Comparison of ENCODE assay signal across 23 cellular contexts in genomic region chr10:115030483-115031200, GRCh38.
DNase-seq lines count a peak whose midpoint lies in the region; TF ChIP-seq lines count a peak whose summit lies in the region.
"Had no signal": no experiment of that assay in that cellular context is flagged by ENCODE, and none has a peak within 500 bp of the region (broad histone marks: within the 10 kb centered on the region; RNA-seq: fewer than 3 reads in every experiment).

No MANE protein-coding gene starts in this region.

- no peaks in the 10 kb centered on the region for H3K79me2 ChIP-seq in Loucy (ENCODE audit: insufficient read depth, low read length)
- no peaks in the 10 kb centered on the region for H3K79me2 ChIP-seq in osteoblast (ENCODE audit: insufficient read depth, low read length)

- no peak overlapping the region for H3K4me3 Mint-ChIP-seq in progenitor cell of endocrine pancreas (ENCODE audit: low read depth)
- no peak overlapping the region for H3K4me3 Mint-ChIP-seq in immature natural killer cell
- H3K4me3 Mint-ChIP-seq: activated naive CD8-positive, alpha-beta T cell treated with anti-CD3 and anti-CD28 coated beads, Interleukin-2, amount 10 ng/mL, durations not matched to agents 7 days and 5 days; CD8-positive, alpha-beta T cell had no signal

- H3K9me2 ChIP-seq in Loucy (replicated peaks; ENCODE audit: low read depth, low read length), result no peaks in the 10 kb centered on the region

- peak; percentile 27 for DNase-seq in foreskin melanocyte
- DNase-seq in progenitor cell of endocrine pancreas (ENCODE audit: low spot score, unreplicated experiment), result no peak
- DNase-seq in immature natural killer cell, result no peak
- no peak for DNase-seq in osteoblast (ENCODE audit: insufficient read length, low spot score, missing footprints)
- DNase-seq in stimulated activated CD4-positive, alpha-beta T cell treated with anti-CD3 and anti-CD28 coated beads, Interleukin-4, amount 100 ng/mL, for 4 hours, result no peak
- DNase-seq in NCI-H187 (lab: John Stamatoyannopoulos, UW), result no peak
- DNase-seq: activated CD4-positive, alpha-beta T cell treated with anti-CD3 and anti-CD28 coated beads, Interleukin-2, amount 50 U/mL, for 1 hour; activated naive CD8-positive, alpha-beta T cell treated with anti-CD3 and anti-CD28 coated beads, Interleukin-2, amount 10 ng/mL, durations not matched to agents 7 days and 5 days; CD8-positive, alpha-beta T cell; foreskin fibroblast; GM23248; KBM-7; midbrain; MV-4-11; NCI-H1930; NCI-H226; spleen; stomach had no signal

- H3K36me3 Mint-ChIP-seq in progenitor cell of endocrine pancreas (ENCODE audit: insufficient read depth) (no peaks in the 10 kb centered on the region), immature natural killer cell (no peaks in the 10 kb centered on the region)
- H3K36me3 Mint-ChIP-seq: activated naive CD8-positive, alpha-beta T cell treated with anti-CD3 and anti-CD28 coated beads, Interleukin-2, amount 10 ng/mL, durations not matched to agents 7 days and 5 days; CD8-positive, alpha-beta T cell had no signal

- H3K9me3 Mint-ChIP-seq in progenitor cell of endocrine pancreas (ENCODE audit: low read depth) (no peaks in the 10 kb centered on the region), immature natural killer cell (no peaks in the 10 kb centered on the region)
- H3K9me3 Mint-ChIP-seq: activated naive CD8-positive, alpha-beta T cell treated with anti-CD3 and anti-CD28 coated beads, Interleukin-2, amount 10 ng/mL, durations not matched to agents 7 days and 5 days; CD8-positive, alpha-beta T cell had no signal

- H3K27ac Mint-ChIP-seq in progenitor cell of endocrine pancreas (peak overlapping the region; percentile 5), immature natural killer cell (no peak overlapping the region)
- H3K27ac Mint-ChIP-seq: activated naive CD8-positive, alpha-beta T cell treated with anti-CD3 and anti-CD28 coated beads, Interleukin-2, amount 10 ng/mL, durations not matched to agents 7 days and 5 days; CD8-positive, alpha-beta T cell had no signal

- H3K4me1 ChIP-seq in Loucy (ENCODE audit: insufficient read depth, low read length, poor library complexity, severe bottlenecking) (peaks cover 28% of the 10 kb centered on the region), osteoblast (ENCODE audit: insufficient read depth, low read length) (no peaks in the 10 kb centered on the region)
- H3K4me1 ChIP-seq: spleen, stomach had no signal

- 0 out of 2 replicates have a peak, but pooled peaks cover 3% of the 10 kb centered on the region for H3F3A ChIP-seq in Loucy (ENCODE audit: low read depth)

- no peak for TF ChIP-seq CTCF in Loucy (conservative IDR thresholded peaks at IDR 0.05; ENCODE audit: low read length)
- TF ChIP-seq CTCF in VCaP (conservative IDR thresholded peaks at IDR 0.05), result no peak
- TF ChIP-seq CTCF in progenitor cell of endocrine pancreas (IDR thresholded peaks at IDR 0.05; ENCODE audit: unreplicated experiment), result no peak
- no peak for TF ChIP-seq CTCF in osteoblast (IDR thresholded peaks at IDR 0.05; ENCODE audit: extremely low read depth, low read depth, low read length)

- H3K36me3 ChIP-seq in Loucy (ENCODE audit: insufficient read depth, low read length) (no peaks in the 10 kb centered on the region), osteoblast (ENCODE audit: insufficient read depth, low read length) (no peaks in the 10 kb centered on the region)
- H3K36me3 ChIP-seq: spleen, stomach had no signal

- H3K9ac ChIP-seq in Loucy (ENCODE audit: low read depth, low read length, poor library complexity, severe bottlenecking), result no peak overlapping the region
- H3K9ac ChIP-seq: GM23248 had no signal

- no peak overlapping the region for H3K4me3 ChIP-seq in Loucy (ENCODE audit: low read length, poor library complexity, severe bottlenecking)
- H3K4me3 ChIP-seq in osteoblast (ENCODE audit: insufficient read depth, low read length), result no peak overlapping the region
- H3K4me3 ChIP-seq: coronary artery, GM12878, GM23248, spleen, stomach had no signal

- H3K9me3 ChIP-seq in Loucy (ENCODE audit: insufficient read depth, low read depth, low read length), result no peaks in the 10 kb centered on the region
- no peaks in the 10 kb centered on the region for H3K9me3 ChIP-seq in osteoblast (ENCODE audit: low read depth, low read length)
- H3K9me3 ChIP-seq: spleen, stomach had no signal

- H3K27me3 ChIP-seq in Loucy (ENCODE audit: insufficient read depth, low read length, poor library complexity, severe bottlenecking) (no peaks in the 10 kb centered on the region), osteoblast (ENCODE audit: insufficient read depth, low read length) (peaks cover 7% of the 10 kb centered on the region)
- H3K27me3 ChIP-seq: spleen, stomach had no signal

- peak overlapping the region; percentile 80 for H3K27ac ChIP-seq in VCaP
- H3K27ac ChIP-seq in osteoblast (ENCODE audit: low read depth, low read length), result no peak overlapping the region
- H3K27ac ChIP-seq: coronary artery, GM23248, RWPE1, spleen, stomach had no signal

- H3K27me3 Mint-ChIP-seq in progenitor cell of endocrine pancreas (no peaks in the 10 kb centered on the region), immature natural killer cell (ENCODE audit: low read depth in 3 of 3) (peaks cover 0 to 2% (median 0%) of the 10 kb centered on the region in 3 donors)
- H3K27me3 Mint-ChIP-seq: activated naive CD8-positive, alpha-beta T cell treated with anti-CD3 and anti-CD28 coated beads, Interleukin-2, amount 10 ng/mL, durations not matched to agents 7 days and 5 days had no signal

- H4K20me1 ChIP-seq in Loucy (ENCODE audit: insufficient read depth, low read length, poor library complexity, severe bottlenecking), result no peaks in the 10 kb centered on the region
- no peaks in the 10 kb centered on the region for H4K20me1 ChIP-seq in osteoblast (ENCODE audit: insufficient read depth, low read length)

- H3K4me1 Mint-ChIP-seq in progenitor cell of endocrine pancreas (ENCODE audit: low read depth) (peaks cover 14% of the 10 kb centered on the region), immature natural killer cell (no peaks in the 10 kb centered on the region)
- H3K4me1 Mint-ChIP-seq: activated naive CD8-positive, alpha-beta T cell treated with anti-CD3 and anti-CD28 coated beads, Interleukin-2, amount 10 ng/mL, durations not matched to agents 7 days and 5 days had no signal

- peak overlapping the region; percentile 28; the same call in 1 of the 2 replicates for H2AFZ ChIP-seq in Loucy (ENCODE audit: low read length)
- H2AFZ ChIP-seq in osteoblast (ENCODE audit: low read length), result no peak overlapping the region
- H2AFZ ChIP-seq: GM23248 had no signal

- H3K4me2 ChIP-seq in Loucy (ENCODE audit: low read depth, low read length, poor library complexity, severe bottlenecking), result peak overlapping the region; percentile 56
- no peak overlapping the region for H3K4me2 ChIP-seq in osteoblast (ENCODE audit: insufficient read depth, low read length)
